20 cellular contexts compared by ENCODE assay signal in the genomic region with DNA sequence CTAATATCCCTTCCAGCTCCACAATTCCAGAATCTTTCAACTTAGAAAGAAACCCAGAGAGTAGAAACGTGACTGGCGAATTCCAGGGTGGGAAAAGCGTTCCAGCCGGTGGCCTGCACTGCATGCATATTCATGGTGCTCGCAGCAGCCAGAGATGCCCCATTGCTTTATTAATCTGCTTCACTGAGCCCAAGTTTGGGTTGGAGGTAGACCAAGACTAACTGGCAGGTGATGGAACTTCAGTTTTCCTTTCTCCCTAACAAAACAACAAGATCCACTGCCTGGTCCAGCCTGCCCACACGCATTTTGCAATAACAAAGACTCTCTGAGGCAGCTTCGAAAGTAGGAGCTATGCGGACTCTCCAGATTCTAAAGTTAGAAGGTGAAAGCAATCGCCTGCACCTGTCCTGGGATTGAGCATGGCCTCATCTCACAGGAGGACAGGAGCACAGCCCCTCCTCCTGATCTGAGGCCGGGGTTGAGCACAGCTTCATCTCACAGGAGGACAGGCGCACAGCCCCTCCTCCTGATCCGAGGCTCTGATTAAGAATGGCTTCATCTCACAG.
"Had no signal": no experiment of that assay in that cellular context is flagged by ENCODE, and none has a peak within 500 bp of the region (broad histone marks: within the 10 kb centered on the region; RNA-seq: fewer than 3 reads in every experiment).

No MANE protein-coding gene starts in this region.

- H3K36me3 Mint-ChIP-seq: natural killer cell; stimulated activated naive B cell treated with anti-CD40 and anti-IgM and Interleukin-4, amounts not matched to agents 10 μg/mL and 1 μg/mL and 100 μg/mL, for 72 hours had no signal

- H3K4me3 ChIP-seq: dorsolateral prefrontal cortex, hepatocyte, ovary, right lobe of liver, testis, transverse colon had no signal

- H3K9me3 Mint-ChIP-seq: natural killer cell; neural crest cell; stimulated activated naive B cell treated with anti-CD40 and anti-IgM and Interleukin-4, amounts not matched to agents 10 μg/mL and 1 μg/mL and 100 μg/mL, for 72 hours; stimulated activated naive CD8-positive, alpha-beta T cell treated with anti-CD3 and anti-CD28 coated beads, Interleukin-15, amount 100 ng/mL, for 72 hours had no signal

- H3K4me1 ChIP-seq: right lobe of liver, testis, transverse colon had no signal

- H2AFZ ChIP-seq: hepatocyte had no signal

- H3K4me3 Mint-ChIP-seq: natural killer cell; neural crest cell; stimulated activated naive B cell treated with anti-CD40 and anti-IgM and Interleukin-4, amounts not matched to agents 10 μg/mL and 1 μg/mL and 100 μg/mL, for 72 hours; stimulated activated naive CD8-positive, alpha-beta T cell treated with anti-CD3 and anti-CD28 coated beads, Interleukin-15, amount 100 ng/mL, for 72 hours had no signal

- H3K9me3 ChIP-seq: ovary, right lobe of liver, testis, transverse colon had no signal

- H3K27ac ChIP-seq: dorsolateral prefrontal cortex, hepatocyte, ovary, right lobe of liver, testis, transverse colon had no signal

- ATAC-seq: natural killer cell; right lobe of liver; stimulated activated naive B cell treated with anti-CD40 and anti-IgM and Interleukin-4, amounts not matched to agents 10 μg/mL and 1 μg/mL and 100 μg/mL, for 72 hours; stimulated activated naive CD8-positive, alpha-beta T cell treated with anti-CD3 and anti-CD28 coated beads, Interleukin-15, amount 100 ng/mL, for 72 hours had no signal

- H3K27ac Mint-ChIP-seq: natural killer cell; progenitor cell of endocrine pancreas; stimulated activated naive B cell treated with anti-CD40 and anti-IgM and Interleukin-4, amounts not matched to agents 10 μg/mL and 1 μg/mL and 100 μg/mL, for 72 hours; stimulated activated naive CD8-positive, alpha-beta T cell treated with anti-CD3 and anti-CD28 coated beads, Interleukin-15, amount 100 ng/mL, for 72 hours had no signal

- H3K4me1 Mint-ChIP-seq: neural crest cell; stimulated activated naive B cell treated with anti-CD40 and anti-IgM and Interleukin-4, amounts not matched to agents 10 μg/mL and 1 μg/mL and 100 μg/mL, for 72 hours; stimulated activated naive CD8-positive, alpha-beta T cell treated with anti-CD3 and anti-CD28 coated beads, Interleukin-15, amount 100 ng/mL, for 72 hours had no signal

- H3K4me2 ChIP-seq: hepatocyte had no signal

- H3K36me3 ChIP-seq: ovary, right lobe of liver, transverse colon had no signal

- H3K27me3 ChIP-seq: hepatocyte, ovary, right lobe of liver, testis, transverse colon had no signal

- FAIRE-seq: kidney had no signal

- H3K79me2 ChIP-seq: hepatocyte had no signal

- DNase-seq: cortex of kidney; dorsolateral prefrontal cortex; effector CD8-positive, alpha-beta T cell; foreskin melanocyte; kidney; left colon; mammary epithelial cell; natural killer cell; nucleus accumbens; ovary; right lobe of liver; stimulated activated CD4-positive, alpha-beta T cell treated with anti-CD3 and anti-CD28 coated beads, Interleukin-2, amount 100 ng/mL, for 24 hours; stimulated activated CD4-positive, alpha-beta T cell treated with anti-CD3 and anti-CD28 coated beads, Interleukin-4, amount 100 ng/mL, for 4 hours; stimulated activated naive B cell treated with anti-CD40 and anti-IgM and Interleukin-4, amounts not matched to agents 10 μg/mL and 1 μg/mL and 100 μg/mL, for 72 hours; stimulated activated naive CD8-positive, alpha-beta T cell treated with anti-CD3 and anti-CD28 coated beads, Interleukin-15, amount 100 ng/mL, for 72 hours; testis; transverse colon had no signal
